Comparison of ENCODE assay signal across 7 cellular contexts in genomic region chr11:116710762-116711161, GRCh38.
"Had no signal": no experiment of that assay in that cellular context is flagged by ENCODE, and none has a peak within 500 bp of the region (broad histone marks: within the 10 kb centered on the region; RNA-seq: fewer than 3 reads in every experiment).

No MANE protein-coding gene starts in this region.

- H3K27ac ChIP-seq: GM23248 had no signal

- ATAC-seq: HCT116, K562 had no signal

- H3K4me3 Mint-ChIP-seq: HFFc6 had no signal

- FAIRE-seq: HTR-8/SVneo, K562 had no signal

- H3K27ac Mint-ChIP-seq: HFFc6 had no signal

- H3K9me3 Mint-ChIP-seq: HFFc6 had no signal

- H3K9ac ChIP-seq: GM23248 had no signal

- H3K36me3 ChIP-seq: HAP-1 had no signal

- DNase-seq: GM23248, HFFc6, IMR-90 had no signal

- H3K9me3 ChIP-seq: HAP-1 had no signal

- H3K4me3 ChIP-seq: GM23248, HAP-1, K562 had no signal

- H2AFZ ChIP-seq: GM23248 had no signal

- H3K4me1 ChIP-seq: HAP-1 had no signal
